Comparison of ENCODE assay signal across 27 cellular contexts in the genomic region with DNA sequence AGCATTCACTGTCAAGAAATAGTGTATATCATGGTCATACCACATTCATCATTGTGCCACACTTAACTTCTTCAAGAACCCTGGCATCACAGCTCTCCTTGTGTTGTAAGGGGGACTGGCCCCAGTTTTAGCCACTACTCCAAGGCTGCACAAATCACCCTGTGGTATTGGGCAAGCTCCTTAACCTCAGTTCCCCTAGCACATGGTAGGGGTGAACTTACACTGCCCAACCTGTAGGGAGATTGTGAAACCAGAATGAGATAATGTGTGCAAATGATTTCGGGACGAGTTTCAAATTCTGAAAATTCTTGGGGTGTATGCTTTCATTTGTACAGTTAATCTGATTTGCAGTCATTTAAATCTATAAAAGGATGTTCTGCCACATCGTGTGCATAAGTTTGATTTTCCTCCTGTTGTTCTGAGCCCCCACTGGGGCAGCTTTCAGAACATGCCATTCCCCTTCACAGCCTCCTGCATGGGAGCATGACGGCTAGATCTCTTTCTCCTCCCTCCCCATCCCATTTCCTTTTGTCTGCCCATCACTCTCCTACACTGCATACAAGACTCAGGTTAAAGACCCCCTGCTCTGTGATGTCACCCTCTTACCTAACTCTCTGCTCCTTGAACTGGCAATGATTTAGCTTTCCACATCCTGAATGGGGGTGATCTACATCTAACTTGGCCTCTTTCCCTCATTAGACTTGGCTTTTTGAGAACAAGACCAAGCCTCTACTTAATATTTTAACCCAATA.
DNase-seq lines count a peak whose midpoint lies in the region; ATAC-seq and TF ChIP-seq lines count a peak whose summit lies in the region.
"Had no signal": no experiment of that assay in that cellular context is flagged by ENCODE, and none has a peak within 500 bp of the region (broad histone marks: within the 10 kb centered on the region; RNA-seq: fewer than 3 reads in every experiment).

No MANE protein-coding gene starts in this region.

- H3F3A ChIP-seq in SK-N-SH (replicated peaks; ENCODE audit: insufficient read depth), result no peaks in the 10 kb centered on the region

- no peak overlapping the region for H3K4me2 ChIP-seq in SK-N-SH

- H3K79me2 ChIP-seq in SK-N-SH (ENCODE audit: insufficient read depth), result no peaks in the 10 kb centered on the region

- H3K4me1 Mint-ChIP-seq in glutamatergic neuron (ENCODE audit: low read depth, unreplicated experiment) (no peaks in the 10 kb centered on the region), type B pancreatic cell (ENCODE audit: unreplicated experiment) (peaks cover 6% of the 10 kb centered on the region)
- H3K4me1 Mint-ChIP-seq: CD4-positive, CD25-positive, alpha-beta regulatory T cell had no signal

- H3K36me3 ChIP-seq in SK-N-SH (replicated peaks in 1 of 2; ENCODE audit: control insufficient read depth in 1 of 2, insufficient read depth in 2 of 2, low read length in 1 of 2), result peaks cover 0 to 8% of the 10 kb centered on the region in 2 experiments
- H3K36me3 ChIP-seq: colonic mucosa, heart right ventricle, neutrophil, prostate gland had no signal

- no peaks in the 10 kb centered on the region for H3K27me3 ChIP-seq in SK-N-SH (ENCODE audit: insufficient read depth)
- H3K27me3 ChIP-seq: colonic mucosa, neutrophil had no signal

- no peak overlapping the region for H3K27ac Mint-ChIP-seq in glutamatergic neuron (ENCODE audit: unreplicated experiment)
- H3K27ac Mint-ChIP-seq in type B pancreatic cell, result no peak overlapping the region

- H3K36me3 Mint-ChIP-seq in glutamatergic neuron (ENCODE audit: unreplicated experiment), result no peaks in the 10 kb centered on the region
- no peaks in the 10 kb centered on the region for H3K36me3 Mint-ChIP-seq in type B pancreatic cell
- H3K36me3 Mint-ChIP-seq: activated naive CD4-positive, alpha-beta T cell treated with anti-CD3 and anti-CD28 coated beads, Interleukin-2, amount 50 U/mL, for 72 hours; CD4-positive, CD25-positive, alpha-beta regulatory T cell had no signal

- ATAC-seq in SK-N-SH treated with all-trans-retinoic acid at 6 μM for 48 hours (peak; percentile 31; the same call in 1 of the 3 replicates), GM21526 (IDR thresholded peaks at IDR 0.05; ENCODE audit: low FRiP score, unreplicated experiment) (no peak), HG02678 (IDR thresholded peaks at IDR 0.05; ENCODE audit: unreplicated experiment) (no peak)
- ATAC-seq: activated naive CD4-positive, alpha-beta T cell treated with anti-CD3 and anti-CD28 coated beads, Interleukin-2, amount 50 U/mL, for 72 hours; esophagus mucosa; heart right ventricle had no signal

- POLR2A ChIA-PET in SK-N-SH (lab: Yijun Ruan, JAX), result no interaction called here

- no peak overlapping the region for H3K4me3 ChIP-seq in SK-N-SH (ENCODE audit: low read depth in 2 of 2, low read length in 1 of 2)
- H3K4me3 ChIP-seq: colonic mucosa, heart right ventricle, prostate gland had no signal

- TF ChIP-seq RAD21 in SK-N-SH (IDR thresholded peaks at IDR 0.05; ENCODE audit: low read length), result no peak

- H3K4me1 ChIP-seq in SK-N-SH (ENCODE audit: control insufficient read depth in 1 of 2, insufficient read depth in 2 of 2, low read depth in 1 of 2, low read length in 1 of 2), result peaks cover 0 to 20% of the 10 kb centered on the region in 2 experiments; a peak in 2 of 4 replicates
- H3K4me1 ChIP-seq: colonic mucosa, heart right ventricle, prostate gland had no signal

- H3K9me3 Mint-ChIP-seq in glutamatergic neuron (ENCODE audit: unreplicated experiment), result no peaks in the 10 kb centered on the region
- H3K9me3 Mint-ChIP-seq in type B pancreatic cell, result no peaks in the 10 kb centered on the region
- H3K9me3 Mint-ChIP-seq: activated naive CD4-positive, alpha-beta T cell treated with anti-CD3 and anti-CD28 coated beads, Interleukin-2, amount 50 U/mL, for 72 hours had no signal

- peak overlapping the region in 1 of 2 experiments; percentile 2; a peak in 1 of 4 replicates for H3K27ac ChIP-seq in SK-N-SH (ENCODE audit: low read depth in 2 of 2, low read length in 1 of 2)
- H3K27ac ChIP-seq: colonic mucosa, heart right ventricle, HL-60, neutrophil, prostate gland had no signal

- DNase-seq in SK-N-SH (no peak), OCI-M1 (lab: John Stamatoyannopoulos, UW) (peak; percentile 70), glutamatergic neuron (no peak), type B pancreatic cell (ENCODE audit: extremely low spot score, unreplicated experiment) (no peak), retina (no peak)
- DNase-seq: 8988T; activated T-cell treated with anti-CD3 and anti-CD28 coated beads for 4 hours; anterior cingulate cortex; CD4-positive, CD25-positive, alpha-beta regulatory T cell; colonic mucosa; effector memory CD4-positive, alpha-beta T cell; foreskin fibroblast; H7; heart right ventricle; NCI-H1048; NCI-H187; NCI-H526; stimulated activated naive CD4-positive, alpha-beta T cell treated with Interleukin-2 at 50 U/mL for 16 hours; T-helper 1 cell had no signal

- peaks cover 5% of the 10 kb centered on the region for H3K27me3 Mint-ChIP-seq in glutamatergic neuron (ENCODE audit: unreplicated experiment)
- H3K27me3 Mint-ChIP-seq in type B pancreatic cell, result peaks cover 9% of the 10 kb centered on the region

- H3K9ac ChIP-seq in SK-N-SH, result no peak overlapping the region

- no peak for TF ChIP-seq CTCF in SK-N-SH (IDR thresholded peaks at IDR 0.05)
- TF ChIP-seq CTCF in glutamatergic neuron (IDR thresholded peaks at IDR 0.05; ENCODE audit: partially characterized antibody, unreplicated experiment), result peak; percentile 40
- peak; percentile 50 for TF ChIP-seq CTCF in type B pancreatic cell (conservative IDR thresholded peaks at IDR 0.05)

- TF ChIP-seq EP300 in SK-N-SH (IDR thresholded peaks at IDR 0.05; ENCODE audit: borderline replicate concordance in 1 of 2, low read depth in 1 of 2, low read length in 1 of 2), result no peak

- no peak overlapping the region for H2AFZ ChIP-seq in SK-N-SH (ENCODE audit: low read depth)

- H3K9me2 ChIP-seq in SK-N-SH, result no peaks in the 10 kb centered on the region

- no peak overlapping the region for H3K4me3 Mint-ChIP-seq in glutamatergic neuron (ENCODE audit: unreplicated experiment)
- no peak overlapping the region for H3K4me3 Mint-ChIP-seq in type B pancreatic cell
- H3K4me3 Mint-ChIP-seq: CD4-positive, CD25-positive, alpha-beta regulatory T cell had no signal

- 59% methylated on average over 4 of the region's 4 CpGs for WGBS in SK-N-SH (ENCODE audit: low lambda C conversion rate)

- H3K9me3 ChIP-seq in SK-N-SH, result no peaks in the 10 kb centered on the region
- H3K9me3 ChIP-seq: colonic mucosa, heart right ventricle, neutrophil, prostate gland had no signal

- no peaks in the 10 kb centered on the region for H4K20me1 ChIP-seq in SK-N-SH (ENCODE audit: insufficient read depth)

- CTCF ChIA-PET in SK-N-SH (lab: Yijun Ruan, JAX), result interaction anchor here (1.0 kb wide), 1 partner anchor 17 kb away, joined by 3 read pairs; no protein-coding TSS in a partner anchor

TF ChIP-seq in SK-N-SH treated with all-trans-retinoic acid at 6 μM for 48 hours, 23 proteins besides CTCF, POLR2A, EP300 and RAD21 (continues in another document):
- no peak for TF ChIP-seq TSHZ2 (CRISPR knock-in tag; IDR thresholded peaks at IDR 0.05)
- no peak for TF ChIP-seq ZFP30 (CRISPR knock-in tag; IDR thresholded peaks at IDR 0.05)
- no peak for TF ChIP-seq ZFP3 (CRISPR knock-in tag; IDR thresholded peaks at IDR 0.05)

TF ChIP-seq in SK-N-SH, 30 proteins besides CTCF, POLR2A, EP300 and RAD21 (continues in another document):
- TF ChIP-seq EZH2phosphoT487 (IDR thresholded peaks at IDR 0.05; ENCODE audit: borderline replicate concordance, low read depth) (no peak), ELF1 (IDR thresholded peaks at IDR 0.05) (no peak), USF1 (IDR thresholded peaks at IDR 0.05; ENCODE audit: borderline replicate concordance, low read depth) (no peak), FOXJ3 (CRISPR knock-in tag; IDR thresholded peaks at IDR 0.05) (no peak), POLR2AphosphoS5 (IDR thresholded peaks at IDR 0.05; ENCODE audit: low read depth, low read length) (no peak), MEF2A (IDR thresholded peaks at IDR 0.05; ENCODE audit: borderline replicate concordance, low read depth) (no peak), TEAD4 (IDR thresholded peaks at IDR 0.05; ENCODE audit: borderline replicate concordance, insufficient read depth) (no peak), FOXM1 (IDR thresholded peaks at IDR 0.05; ENCODE audit: low read depth) (no peak), JUND (IDR thresholded peaks at IDR 0.05) (no peak), MXI1 (IDR thresholded peaks at IDR 0.05; ENCODE audit: low read depth, low read length) (no peak), TCF12 (IDR thresholded peaks at IDR 0.05) (no peak), ZBTB33 (IDR thresholded peaks at IDR 0.05; ENCODE audit: borderline replicate concordance, low read depth) (no peak), FOSL2 (IDR thresholded peaks at IDR 0.05; ENCODE audit: borderline replicate concordance, low read depth) (no peak), CHD2 (IDR thresholded peaks at IDR 0.05; ENCODE audit: low read length, partially characterized antibody) (no peak)
